26 cellular contexts compared by ENCODE assay signal in genomic region chr17:78527345-78527744, GRCh38. TPM values are rescaled to one million over a fixed set of nuclear protein-coding genes. Genes with fewer than 3 reads are reported as not detected.
"Had no signal": no experiment of that assay in that cellular context is flagged by ENCODE, and none has a peak within 500 bp of the region (broad histone marks: within the 10 kb centered on the region; RNA-seq: fewer than 3 reads in every experiment).

No MANE protein-coding gene starts in this region.

- DNase-seq: dermis blood vessel endothelial cell; effector memory CD4-positive, alpha-beta T cell; esophagus squamous epithelium; foreskin melanocyte; glutamatergic neuron; heart right ventricle; hippocampal formation; kidney glomerular epithelial cell; left ventricle myocardium inferior; mammary epithelial cell; mesendoderm; midbrain; naive thymus-derived CD4-positive, alpha-beta T cell; stimulated activated CD4-positive, alpha-beta T cell treated with anti-CD3 and anti-CD28 coated beads, Interleukin-12 subunit alpha, Interleukin-12 subunit beta, amount 100 ng/mL, for 4 hours; stimulated activated CD4-positive, alpha-beta T cell treated with anti-CD3 and anti-CD28 coated beads, Interleukin-1b, Interleukin-23, amount 100 ng/mL, for 48 hours; stimulated activated CD4-positive, alpha-beta T cell treated with anti-CD3 and anti-CD28 coated beads, Interleukin-4, amount 100 ng/mL, for 1 hour; stimulated activated CD8-positive, alpha-beta memory T cell treated with anti-CD3 and anti-CD28 coated beads, Interleukin-4, amount 100 ng/mL, for 48 hours; stimulated activated naive CD4-positive, alpha-beta T cell; stimulated activated naive CD8-positive, alpha-beta T cell treated with anti-CD3 and anti-CD28 coated beads, Interleukin-15, amount 100 ng/mL, for 72 hours; transverse colon had no signal

- H3K27me3 Mint-ChIP-seq: stimulated activated naive CD8-positive, alpha-beta T cell treated with anti-CD3 and anti-CD28 coated beads, Interleukin-15, amount 100 ng/mL, for 72 hours had no signal

- H3K27ac Mint-ChIP-seq: naive thymus-derived CD4-positive, alpha-beta T cell; nephron; neural progenitor cell; stimulated activated naive CD8-positive, alpha-beta T cell treated with anti-CD3 and anti-CD28 coated beads, Interleukin-15, amount 100 ng/mL, for 72 hours had no signal

- H3K9me3 Mint-ChIP-seq: nephron; neural progenitor cell; stimulated activated naive CD8-positive, alpha-beta T cell treated with anti-CD3 and anti-CD28 coated beads, Interleukin-15, amount 100 ng/mL, for 72 hours had no signal

- H3K4me3 Mint-ChIP-seq: naive thymus-derived CD4-positive, alpha-beta T cell; nephron; neural progenitor cell; stimulated activated naive CD8-positive, alpha-beta T cell treated with anti-CD3 and anti-CD28 coated beads, Interleukin-15, amount 100 ng/mL, for 72 hours had no signal

- H3K4me1 Mint-ChIP-seq: stimulated activated naive CD8-positive, alpha-beta T cell treated with anti-CD3 and anti-CD28 coated beads, Interleukin-15, amount 100 ng/mL, for 72 hours had no signal

- H3K36me3 Mint-ChIP-seq: naive thymus-derived CD4-positive, alpha-beta T cell; neural progenitor cell had no signal

RNA-seq across cellular contexts. Expression of gene DNAH17, which starts 49.9 kb away (rescaled TPM):
- total RNA-seq: endothelial cell of umbilical vein, epithelial cell of proximal tubule, left colon, left ventricle myocardium inferior, mucosa of gallbladder had no signal
